22 cellular contexts compared by ENCODE assay signal in the genomic region with DNA sequence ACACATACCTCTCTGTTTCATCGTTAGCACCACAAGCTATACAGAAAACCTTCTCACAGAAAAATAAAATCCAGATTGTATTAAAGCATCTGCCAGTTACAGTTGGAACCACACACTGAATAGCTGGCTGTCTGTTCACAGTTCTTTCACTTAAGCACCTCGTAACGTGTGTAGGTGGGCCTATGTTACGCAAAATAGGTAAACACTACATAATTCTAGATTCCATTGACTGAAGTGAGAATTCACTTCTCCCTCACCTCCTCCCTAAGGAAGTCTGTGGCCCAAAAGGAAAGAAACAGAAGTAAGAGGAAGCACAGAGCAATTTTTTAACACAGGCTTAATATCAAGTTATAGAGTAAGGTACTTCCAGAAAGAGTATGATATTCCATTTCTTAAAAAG. TPM values are rescaled to one million over a fixed set of nuclear protein-coding genes. Genes with fewer than 3 reads are reported as not detected.
DNase-seq lines count a peak whose midpoint lies in the region; ATAC-seq and TF ChIP-seq lines count a peak whose summit lies in the region.
"Had no signal": no experiment of that assay in that cellular context is flagged by ENCODE, and none has a peak within 500 bp of the region (broad histone marks: within the 10 kb centered on the region; RNA-seq: fewer than 3 reads in every experiment).

No MANE protein-coding gene starts in this region.

- H3K4me1 Mint-ChIP-seq in activated naive CD4-positive, alpha-beta T cell treated with anti-CD3 and anti-CD28 coated beads, Interleukin-2, amount 50 U/mL, for 24 hours = peaks cover 89% of the 10 kb centered on the region
- peaks cover 24% of the 10 kb centered on the region for H3K4me1 Mint-ChIP-seq in activated naive CD4-positive, alpha-beta T cell treated with anti-CD3 and anti-CD28 coated beads, Interleukin-2, amount 10 ng/mL, durations not matched to agents 7 days and 5 days
- peaks cover 65% of the 10 kb centered on the region for H3K4me1 Mint-ChIP-seq in brain

- H3K36me3 Mint-ChIP-seq in activated naive CD4-positive, alpha-beta T cell treated with anti-CD3 and anti-CD28 coated beads, Interleukin-2, amount 50 U/mL, for 24 hours = peaks cover 9% of the 10 kb centered on the region
- peaks cover 8% of the 10 kb centered on the region for H3K36me3 Mint-ChIP-seq in activated naive CD4-positive, alpha-beta T cell treated with anti-CD3 and anti-CD28 coated beads, Interleukin-2, amount 10 ng/mL, durations not matched to agents 7 days and 5 days
- H3K36me3 Mint-ChIP-seq in brain = peaks cover 20% of the 10 kb centered on the region

- in situ Hi-C loops in transverse colon (cut with MboI; ENCODE audit: low pct_ligation_motif_present in 1 of 4, low pct_unique_long_range_greater_than_20kb in 1 of 4, low sequenced_read_pairs in 3 of 4) = no loop called here

- H3K27me3 Mint-ChIP-seq in activated naive CD4-positive, alpha-beta T cell treated with anti-CD3 and anti-CD28 coated beads, Interleukin-2, amount 50 U/mL, for 24 hours = no peaks in the 10 kb centered on the region
- H3K27me3 Mint-ChIP-seq in activated naive CD4-positive, alpha-beta T cell treated with anti-CD3 and anti-CD28 coated beads, Interleukin-2, amount 10 ng/mL, durations not matched to agents 7 days and 5 days = no peaks in the 10 kb centered on the region
- H3K27me3 Mint-ChIP-seq in brain = no peaks in the 10 kb centered on the region
- H3K27me3 Mint-ChIP-seq: activated T-helper 17 cell treated with anti-CD3 and anti-CD28 coated beads, Interleukin-2, amount 50 U/mL, for 72 hours; dendritic cell treated with granulocyte-macrophage colony-stimulating factor and Interleukin-4, amounts not matched to agents 40 ng/mL and 50 ng/mL, for 4 days; memory B cell had no signal

- intact Hi-C loops in left colon (cut with DNase I, micrococcal nuclease) (no loop called here), transverse colon (cut with DNase I; ENCODE audit: low total_unique reads) (no loop called here)

- TF ChIP-seq CTCF in brain (conservative IDR thresholded peaks at IDR 0.05) (no peak), transverse colon (IDR thresholded peaks at IDR 0.05) (no peak)

- WGBS in transverse colon (ENCODE audit: low coverage in 1 of 2), 2 donors = 42 to 67% methylated on average over 4 of the region's 4 CpGs

- no peaks in the 10 kb centered on the region for H3K36me3 ChIP-seq in transverse colon
- H3K36me3 ChIP-seq: adrenal gland, HAP-1, thoracic aorta had no signal

- peak overlapping the region; percentile 15 for H3K4me3 Mint-ChIP-seq in activated naive CD4-positive, alpha-beta T cell treated with anti-CD3 and anti-CD28 coated beads, Interleukin-2, amount 50 U/mL, for 24 hours
- H3K4me3 Mint-ChIP-seq in activated naive CD4-positive, alpha-beta T cell treated with anti-CD3 and anti-CD28 coated beads, Interleukin-2, amount 10 ng/mL, durations not matched to agents 7 days and 5 days = no peak overlapping the region
- H3K4me3 Mint-ChIP-seq in brain = peak overlapping the region in 2 of 5 experiments; percentile 30 to 37
- H3K4me3 Mint-ChIP-seq: activated T-helper 17 cell treated with anti-CD3 and anti-CD28 coated beads, Interleukin-2, amount 50 U/mL, for 72 hours; CD14-positive monocyte; dendritic cell treated with granulocyte-macrophage colony-stimulating factor and Interleukin-4, amounts not matched to agents 40 ng/mL and 50 ng/mL, for 4 days; memory B cell; nephron had no signal

- peak overlapping the region in 1 of 4 donors; percentile 6 for H3K4me3 ChIP-seq in transverse colon
- H3K4me3 ChIP-seq: adrenal gland, HAP-1, thoracic aorta had no signal

- no peaks in the 10 kb centered on the region for H3K9me3 ChIP-seq in transverse colon
- H3K9me3 ChIP-seq: adrenal gland, HAP-1, thoracic aorta had no signal

- H3K27me3 ChIP-seq in transverse colon = no peaks in the 10 kb centered on the region
- H3K27me3 ChIP-seq: adrenal gland had no signal

- TF ChIP-seq EP300 in transverse colon (IDR thresholded peaks at IDR 0.05; ENCODE audit: low read depth) = no peak

- H3K27ac Mint-ChIP-seq in activated naive CD4-positive, alpha-beta T cell treated with anti-CD3 and anti-CD28 coated beads, Interleukin-2, amount 50 U/mL, for 24 hours = peak overlapping the region; percentile 51
- no peak overlapping the region for H3K27ac Mint-ChIP-seq in activated naive CD4-positive, alpha-beta T cell treated with anti-CD3 and anti-CD28 coated beads, Interleukin-2, amount 10 ng/mL, durations not matched to agents 7 days and 5 days
- H3K27ac Mint-ChIP-seq in brain = peak overlapping the region in 3 of 5 experiments; percentile 49 to 69 (median 52)
- H3K27ac Mint-ChIP-seq: activated T-helper 17 cell treated with anti-CD3 and anti-CD28 coated beads, Interleukin-2, amount 50 U/mL, for 72 hours; dendritic cell treated with granulocyte-macrophage colony-stimulating factor and Interleukin-4, amounts not matched to agents 40 ng/mL and 50 ng/mL, for 4 days; memory B cell had no signal

- H3K27ac ChIP-seq in transverse colon = peak overlapping the region; percentile 45 to 78 (median 74)
- H3K27ac ChIP-seq: adrenal gland, thoracic aorta had no signal

- H3K4me1 ChIP-seq in transverse colon = peaks cover 22 to 98% (median 80%) of the 10 kb centered on the region in 4 donors

- DNase-seq in activated naive CD4-positive, alpha-beta T cell treated with anti-CD3 and anti-CD28 coated beads, Interleukin-2, amount 10 ng/mL, durations not matched to agents 7 days and 5 days = no peak
- DNase-seq in left colon (no peak), transverse colon (no peak), AG08395 (ENCODE audit: low spot score) (no peak), SIG-M5 (lab: John Stamatoyannopoulos, UW) (no peak)
- DNase-seq: ACHN; activated CD4-positive, alpha-beta T cell treated with anti-CD3 and anti-CD28 coated beads for 1 hour; adrenal gland; DMS79; foreskin fibroblast; NCI-H2107; posterior cingulate gyrus had no signal

- no peak for TF ChIP-seq POLR2A in transverse colon (IDR thresholded peaks at IDR 0.05)

- H3K9me3 Mint-ChIP-seq in activated naive CD4-positive, alpha-beta T cell treated with anti-CD3 and anti-CD28 coated beads, Interleukin-2, amount 50 U/mL, for 24 hours = no peaks in the 10 kb centered on the region
- no peaks in the 10 kb centered on the region for H3K9me3 Mint-ChIP-seq in activated naive CD4-positive, alpha-beta T cell treated with anti-CD3 and anti-CD28 coated beads, Interleukin-2, amount 10 ng/mL, durations not matched to agents 7 days and 5 days
- peaks cover 0 to 7% (median 7%) of the 10 kb centered on the region in 5 experiments for H3K9me3 Mint-ChIP-seq in brain
- H3K9me3 Mint-ChIP-seq: activated T-helper 17 cell treated with anti-CD3 and anti-CD28 coated beads, Interleukin-2, amount 50 U/mL, for 72 hours; CD14-positive monocyte; dendritic cell treated with granulocyte-macrophage colony-stimulating factor and Interleukin-4, amounts not matched to agents 40 ng/mL and 50 ng/mL, for 4 days had no signal

- peak; percentile 14 for ATAC-seq in left colon
- ATAC-seq in HG02970 (IDR thresholded peaks at IDR 0.05; ENCODE audit: low FRiP score, unreplicated experiment) = no peak
- ATAC-seq: activated T-helper 17 cell treated with anti-CD3 and anti-CD28 coated beads, Interleukin-2, amount 50 U/mL, for 72 hours had no signal

- CTCF ChIA-PET in activated naive CD4-positive, alpha-beta T cell treated with anti-CD3 and anti-CD28 coated beads, Interleukin-2, amount 10 ng/mL, durations not matched to agents 7 days and 5 days (lab: Charles Lee) = no interaction called here

RNA-seq across cellular contexts. Expression of gene PELI1, which starts 24.9 kb away (rescaled TPM):
- polyA plus RNA-seq in brain (ENCODE audit: insufficient read depth, low read depth, low replicate concordance) = 8.3 TPM
- 10 to 100 TPM; 49.2 to 51.8 TPM for total RNA-seq in left colon
- 100 to 1,000 TPM in 1 of 4 donors, 10 to 100 TPM in 3; 20.6 to 818 (median 41.3) TPM for total RNA-seq in transverse colon
